ENCODE assay signal across 15 cellular contexts in the genomic region with DNA sequence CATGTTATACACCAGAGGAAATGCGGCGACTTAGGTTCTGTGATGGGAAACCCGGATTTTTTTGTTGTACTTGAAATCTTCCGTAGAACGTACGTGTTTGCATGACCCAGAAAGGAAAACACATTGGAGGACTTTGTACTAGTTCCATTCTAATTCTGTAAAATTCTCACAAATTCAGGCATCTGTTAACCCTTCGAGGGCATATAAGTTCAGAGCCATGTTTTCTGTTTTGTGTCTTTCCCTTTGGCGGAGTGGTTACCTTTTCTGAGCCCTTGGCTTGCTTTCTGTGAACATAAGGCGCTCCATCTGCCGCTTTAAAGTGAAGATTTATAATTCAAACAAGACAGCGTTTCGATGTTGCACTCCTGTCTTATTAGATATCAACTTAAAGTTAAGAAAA. TPM values are rescaled to one million over a fixed set of nuclear protein-coding genes. Genes with fewer than 3 reads are reported as not detected.
A peak's percentile ranks its signal among the peaks of the same experiment; 100 is the strongest.
DNase-seq lines count a peak whose midpoint lies in the region; TF ChIP-seq lines count a peak whose summit lies in the region.
"Had no signal": no experiment of that assay in that cellular context is flagged by ENCODE, and none has a peak within 500 bp of the region (broad histone marks: within the 10 kb centered on the region; RNA-seq: fewer than 3 reads in every experiment).

No MANE protein-coding gene starts in this region.

- H3K9me3 Mint-ChIP-seq in activated naive CD8-positive, alpha-beta T cell (ENCODE audit: low read depth): no peaks in the 10 kb centered on the region
- no peaks in the 10 kb centered on the region for H3K9me3 Mint-ChIP-seq in activated naive CD8-positive, alpha-beta T cell treated with anti-CD3 and anti-CD28 coated beads for 36 hours

- H3K27me3 Mint-ChIP-seq in activated naive CD8-positive, alpha-beta T cell: no peaks in the 10 kb centered on the region
- H3K27me3 Mint-ChIP-seq in activated naive CD8-positive, alpha-beta T cell treated with anti-CD3 and anti-CD28 coated beads for 36 hours: no peaks in the 10 kb centered on the region

- no peaks in the 10 kb centered on the region for H3K27me3 ChIP-seq in OCI-LY3 (ENCODE audit: low read depth, low read length)
- no peaks in the 10 kb centered on the region for H3K27me3 ChIP-seq in tibial nerve
- no peaks in the 10 kb centered on the region for H3K27me3 ChIP-seq in effector memory CD4-positive, alpha-beta T cell (replicated peaks; ENCODE audit: control insufficient read depth, insufficient read depth, low read length, poor library complexity, severe bottlenecking)
- H3K27me3 ChIP-seq: upper lobe of left lung had no signal

- no peaks in the 10 kb centered on the region for H3K9me3 ChIP-seq in OCI-LY3 (ENCODE audit: insufficient read depth, low read length)
- H3K9me3 ChIP-seq in tibial nerve: no peaks in the 10 kb centered on the region
- no peaks in the 10 kb centered on the region for H3K9me3 ChIP-seq in effector memory CD4-positive, alpha-beta T cell (ENCODE audit: control insufficient read depth, low read length)
- H3K9me3 ChIP-seq: upper lobe of left lung had no signal

- peak overlapping the region; percentile 97; the same call in 1 of the 2 replicates for H3K4me2 ChIP-seq in OCI-LY3 (ENCODE audit: low read length)

- H3K4me3 ChIP-seq in OCI-LY3 (ENCODE audit: low read length): no peak overlapping the region
- H3K4me3 ChIP-seq in tibial nerve: peak overlapping the region in 3 of 4 donors; percentile 2 to 46 (median 16)
- H3K4me3 ChIP-seq in effector memory CD4-positive, alpha-beta T cell (ENCODE audit: insufficient read depth, low read depth, low read length, poor library complexity, severe bottlenecking): no peak overlapping the region
- H3K4me3 ChIP-seq: upper lobe of left lung had no signal

- TF ChIP-seq EP300 in tibial nerve (IDR thresholded peaks at IDR 0.05): no peak

- H3K4me1 ChIP-seq in OCI-LY3 (ENCODE audit: low read length): peaks cover 65% of the 10 kb centered on the region
- peaks cover 0 to 27% (median 2%) of the 10 kb centered on the region in 4 donors for H3K4me1 ChIP-seq in tibial nerve
- H3K4me1 ChIP-seq in effector memory CD4-positive, alpha-beta T cell (ENCODE audit: control insufficient read depth, insufficient read depth, low read length, poor library complexity, severe bottlenecking): no peaks in the 10 kb centered on the region

- no peak overlapping the region for H2AFZ ChIP-seq in OCI-LY3 (ENCODE audit: low read depth, low read length)
- H2AFZ ChIP-seq: parathyroid adenoma had no signal

- H3K27ac ChIP-seq in OCI-LY3 (ENCODE audit: low read length): no peak overlapping the region
- H3K27ac ChIP-seq in tibial nerve: peak overlapping the region; percentile 65 to 90 (median 82)
- no peak overlapping the region for H3K27ac ChIP-seq in effector memory CD4-positive, alpha-beta T cell (ENCODE audit: insufficient read depth, low read length, poor library complexity, severe bottlenecking)
- H3K27ac ChIP-seq: parathyroid adenoma, upper lobe of left lung had no signal

- TF ChIP-seq CTCF in OCI-LY3 (IDR thresholded peaks at IDR 0.05; ENCODE audit: low read depth, low read length) (no peak), tibial nerve (IDR thresholded peaks at IDR 0.05) (no peak)

- H3K4me1 Mint-ChIP-seq in activated naive CD8-positive, alpha-beta T cell (ENCODE audit: low read depth): peaks cover 24% of the 10 kb centered on the region
- H3K4me1 Mint-ChIP-seq in activated naive CD8-positive, alpha-beta T cell treated with anti-CD3 and anti-CD28 coated beads for 36 hours: peaks cover 15% of the 10 kb centered on the region

- H3K27ac Mint-ChIP-seq in activated naive CD8-positive, alpha-beta T cell: no peak overlapping the region
- H3K27ac Mint-ChIP-seq in activated naive CD8-positive, alpha-beta T cell treated with anti-CD3 and anti-CD28 coated beads for 36 hours: no peak overlapping the region

- H3K36me3 Mint-ChIP-seq in activated naive CD8-positive, alpha-beta T cell: peaks cover 2% of the 10 kb centered on the region
- H3K36me3 Mint-ChIP-seq in activated naive CD8-positive, alpha-beta T cell treated with anti-CD3 and anti-CD28 coated beads for 36 hours: no peaks in the 10 kb centered on the region

- H3K9ac ChIP-seq in OCI-LY3 (ENCODE audit: low read length): no peak overlapping the region
- H3K9ac ChIP-seq: parathyroid adenoma had no signal

- TF ChIP-seq POLR2A in tibial nerve (IDR thresholded peaks at IDR 0.05): no peak

- H3K79me2 ChIP-seq in OCI-LY3 (ENCODE audit: low read length): peaks cover 44% of the 10 kb centered on the region

- WGBS in tibial nerve, 2 donors: 60 to 65% methylated on average over 12 of the region's 12 CpGs

- no peaks in the 10 kb centered on the region for H4K20me1 ChIP-seq in OCI-LY3 (ENCODE audit: insufficient read depth, low read length)

- peak overlapping the region; percentile 90 for H3K4me3 Mint-ChIP-seq in activated naive CD8-positive, alpha-beta T cell
- H3K4me3 Mint-ChIP-seq in activated naive CD8-positive, alpha-beta T cell treated with anti-CD3 and anti-CD28 coated beads for 36 hours: no peak overlapping the region

- H3K36me3 ChIP-seq in OCI-LY3 (replicated peaks; ENCODE audit: low read depth, low read length) (no peaks in the 10 kb centered on the region), tibial nerve (no peaks in the 10 kb centered on the region)
- no peaks in the 10 kb centered on the region for H3K36me3 ChIP-seq in effector memory CD4-positive, alpha-beta T cell (ENCODE audit: control insufficient read depth, insufficient read depth, low read length)
- H3K36me3 ChIP-seq: upper lobe of left lung had no signal

- no peak for DNase-seq in activated naive CD8-positive, alpha-beta T cell treated with anti-CD3 and anti-CD28 coated beads for 36 hours
- DNase-seq in inferior parietal cortex (ENCODE audit: extremely low spot score): peak; percentile 55
- DNase-seq in tibial nerve (ENCODE audit: low spot score in 2 of 2): no peak
- DNase-seq in central memory CD4-positive, alpha-beta T cell: no peak
- no peak for DNase-seq in cortex of kidney (lab: John Stamatoyannopoulos, UW)
- DNase-seq in effector memory CD4-positive, alpha-beta T cell: no peak
- DNase-seq: ACHN, DMS53, H7, left ventricle myocardium superior, NCI-H526 had no signal

RNA-seq across cellular contexts. Expression of a gene that starts 34.2 kb away (rescaled TPM):
- total RNA-seq in activated naive CD8-positive, alpha-beta T cell treated with anti-CD3 and anti-CD28 coated beads for 36 hours: 10 to 100 TPM; 21.7 to 21.9 TPM
- 10 to 100 TPM; 34.9 to 58.8 (median 49.2) TPM for total RNA-seq in tibial nerve

Comparison
In these comparisons a context has a peak if more than half of its experiments do, and no peak if none do; other contexts are left out.
1. H3K27ac ChIP-seq: peak in tibial nerve (4 of 4); none in OCI-LY3 (single experiment) and effector memory CD4-positive, alpha-beta T cell (single experiment).
2. H3K4me3 ChIP-seq: peak in tibial nerve (3 of 4); none in OCI-LY3 (single experiment) and effector memory CD4-positive, alpha-beta T cell (single experiment).